In the genomic region with DNA sequence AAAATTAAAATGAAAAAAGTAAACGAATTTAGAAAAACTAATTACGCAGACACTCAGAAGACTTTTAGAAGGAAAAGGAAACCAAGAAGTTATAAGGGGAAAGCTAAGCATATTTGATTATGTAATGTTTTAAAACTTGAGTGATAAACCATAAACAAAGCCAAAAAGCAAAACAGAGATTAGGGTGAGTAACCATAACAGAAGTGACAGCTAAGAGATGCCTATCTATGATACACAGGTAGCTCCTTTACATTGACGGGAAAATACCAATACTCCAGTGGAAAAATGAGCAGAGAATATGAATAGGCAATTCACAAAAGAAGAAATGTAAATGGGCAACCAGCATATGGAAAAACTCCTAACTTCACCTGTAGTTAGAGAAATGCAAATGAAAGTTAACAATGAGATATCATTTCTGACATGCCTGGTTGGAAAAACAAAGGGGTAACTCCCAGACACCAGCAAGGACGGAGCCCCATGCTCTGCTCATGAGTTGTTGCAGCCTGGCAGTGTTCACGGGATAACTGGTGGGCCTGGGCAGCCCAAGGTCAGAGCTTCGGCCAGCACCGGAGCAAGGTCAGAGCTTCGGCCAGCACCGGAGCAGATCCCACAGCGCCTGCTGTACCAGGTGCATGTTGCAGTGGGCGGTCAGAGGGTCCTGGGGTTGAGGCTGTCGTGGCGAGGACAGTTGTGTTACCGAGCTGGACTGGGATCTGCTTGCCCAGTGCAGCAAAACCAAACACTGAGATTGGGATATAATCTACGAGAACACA, we compare ENCODE assay signal across 1 cellular context.
TF ChIP-seq lines count a peak whose summit lies in the region.

No MANE protein-coding gene starts in this region.

TF ChIP-seq in WTC11, 78 proteins besides CTCF, POLR2A, EP300 and RAD21 (continued from another document):
- no peak for TF ChIP-seq ZNF281 (CRISPR knock-in tag; IDR thresholded peaks at IDR 0.05)
- no peak for TF ChIP-seq JUN (CRISPR knock-in tag; IDR thresholded peaks at IDR 0.05)
